Comparison of ENCODE assay signal across 8 cellular contexts in genomic region chr11:34357646-34358257, GRCh38. TPM values are rescaled to one million over a fixed set of nuclear protein-coding genes. Genes with fewer than 3 reads are reported as not detected.
DNase-seq lines count a peak whose midpoint lies in the region; ATAC-seq, FAIRE-seq and TF ChIP-seq lines count a peak whose summit lies in the region.

Gene ABTB2, minus strand, starts transcription at chr11:34358010.

- H3K4me3 ChIP-seq in SU-DHL-6 (ENCODE audit: insufficient read depth, low read length, poor library complexity, severe bottlenecking): peak within 1 kb of the TSS; percentile 43
- H3K4me3 ChIP-seq in urinary bladder (ENCODE audit: low read depth, low read length): peak within 1 kb of the TSS; percentile 54

- H3K9ac ChIP-seq in SU-DHL-6 (ENCODE audit: low read length): peak within 1 kb of the TSS; percentile 39; the same call in 1 of the 2 replicates

- peak; percentile 96 for TF ChIP-seq POLR2A in GM12892 (IDR thresholded peaks at IDR 0.05; ENCODE audit: low read depth, low read length)

- DNase-seq in GM12892 (ENCODE audit: insufficient read length) (peak; percentile 88), NCI-H1417 treated with DMSO at 0.1 percent for 48 hours (lab: John Stamatoyannopoulos, UW) (peak; percentile 74), left cardiac atrium (peak; percentile 98), progenitor cell of endocrine pancreas (ENCODE audit: low spot score, unreplicated experiment) (peak; percentile 98)
- DNase-seq in activated naive CD8-positive, alpha-beta T cell treated with anti-CD3 and anti-CD28 coated beads, Interleukin-2, amount 50 U/mL, for 24 hours: peak; percentile 98

- H3K27ac ChIP-seq in SU-DHL-6 (ENCODE audit: low read depth, low read length): no peak within 1 kb of the TSS; the same call in 1 of the 2 replicates
- H3K27ac ChIP-seq in urinary bladder (ENCODE audit: low read depth): no peak within 1 kb of the TSS

- H3K9me2 ChIP-seq in SU-DHL-6 (replicated peaks; ENCODE audit: insufficient read depth, low read length): no peaks in the 10 kb centered on the region

- peaks cover 5% of the 10 kb centered on the region for H3K36me3 Mint-ChIP-seq in activated naive CD8-positive, alpha-beta T cell treated with anti-CD3 and anti-CD28 coated beads, Interleukin-2, amount 50 U/mL, for 24 hours (ENCODE audit: low read depth)
- peaks cover 3% of the 10 kb centered on the region for H3K36me3 Mint-ChIP-seq in progenitor cell of endocrine pancreas (ENCODE audit: insufficient read depth)

- no peaks in the 10 kb centered on the region for H3K9me3 Mint-ChIP-seq in activated naive CD8-positive, alpha-beta T cell treated with anti-CD3 and anti-CD28 coated beads, Interleukin-2, amount 50 U/mL, for 24 hours
- H3K9me3 Mint-ChIP-seq in progenitor cell of endocrine pancreas (ENCODE audit: low read depth): no peaks in the 10 kb centered on the region

- ATAC-seq in HG02798 (IDR thresholded peaks at IDR 0.05; ENCODE audit: poor library complexity, unreplicated experiment) (peak; percentile 95), left cardiac atrium (peak; percentile 93 to 95)
- ATAC-seq in activated naive CD8-positive, alpha-beta T cell treated with anti-CD3 and anti-CD28 coated beads, Interleukin-2, amount 50 U/mL, for 24 hours: peak; percentile 92

- peaks cover 2% of the 10 kb centered on the region for H3K4me1 ChIP-seq in urinary bladder (ENCODE audit: insufficient read depth)

- WGBS in urinary bladder: under 1% methylated on average over 58 of the region's 59 CpGs

- H4K20me1 ChIP-seq in SU-DHL-6 (ENCODE audit: low read depth, low read length): no peaks in the 10 kb centered on the region

- H3K4me1 Mint-ChIP-seq in activated naive CD8-positive, alpha-beta T cell treated with anti-CD3 and anti-CD28 coated beads, Interleukin-2, amount 50 U/mL, for 24 hours: peaks cover 24% of the 10 kb centered on the region
- peaks cover 21% of the 10 kb centered on the region for H3K4me1 Mint-ChIP-seq in progenitor cell of endocrine pancreas (ENCODE audit: low read depth)

- H3K27me3 ChIP-seq in SU-DHL-6 (ENCODE audit: low read length): no peaks in the 10 kb centered on the region

- peaks cover 56% of the 10 kb centered on the region for H3K27me3 Mint-ChIP-seq in activated naive CD8-positive, alpha-beta T cell treated with anti-CD3 and anti-CD28 coated beads, Interleukin-2, amount 50 U/mL, for 24 hours
- peaks cover 25% of the 10 kb centered on the region for H3K27me3 Mint-ChIP-seq in progenitor cell of endocrine pancreas

- H3K9me3 ChIP-seq in SU-DHL-6 (ENCODE audit: insufficient read depth, low read length): no peaks in the 10 kb centered on the region

- H3F3A ChIP-seq in SU-DHL-6 (ENCODE audit: insufficient read depth): no peaks in the 10 kb centered on the region

- H3K36me3 ChIP-seq in SU-DHL-6 (ENCODE audit: low read length) (no peaks in the 10 kb centered on the region), urinary bladder (ENCODE audit: insufficient read depth) (no peaks in the 10 kb centered on the region)

- no peaks in the 10 kb centered on the region for H3K79me2 ChIP-seq in SU-DHL-6 (ENCODE audit: insufficient read depth, low read length)

- peak within 1 kb of the TSS; percentile 49 for H3K27ac Mint-ChIP-seq in activated naive CD8-positive, alpha-beta T cell treated with anti-CD3 and anti-CD28 coated beads, Interleukin-2, amount 50 U/mL, for 24 hours
- H3K27ac Mint-ChIP-seq in progenitor cell of endocrine pancreas: peak within 1 kb of the TSS; percentile 92

- H2AFZ ChIP-seq in SU-DHL-6 (ENCODE audit: low read depth, low read length, severe bottlenecking): peak within 1 kb of the TSS; percentile 89

- H3K4me2 ChIP-seq in SU-DHL-6 (ENCODE audit: low read depth, low read length, poor library complexity, severe bottlenecking): peak within 1 kb of the TSS; percentile 65

- intact Hi-C loops in left cardiac atrium (cut with DNase I): loop anchor here (2.0 to 10.0 kb wide), 4 partner anchors 93 to 361 kb away; no protein-coding TSS in a partner anchor

- peak within 1 kb of the TSS; percentile 85 for H3K4me3 Mint-ChIP-seq in activated naive CD8-positive, alpha-beta T cell treated with anti-CD3 and anti-CD28 coated beads, Interleukin-2, amount 50 U/mL, for 24 hours
- H3K4me3 Mint-ChIP-seq in progenitor cell of endocrine pancreas (ENCODE audit: low read depth): peak within 1 kb of the TSS; percentile 71

- FAIRE-seq in GM12892 (lab: Jason Lieb, UNC): peak; percentile 95

- TF ChIP-seq CTCF in SU-DHL-6 (IDR thresholded peaks at IDR 0.05; ENCODE audit: insufficient read depth, low read length, poor library complexity, severe bottlenecking): no peak
- no peak for TF ChIP-seq CTCF in progenitor cell of endocrine pancreas (IDR thresholded peaks at IDR 0.05; ENCODE audit: unreplicated experiment)

RNA-seq across cellular contexts. Expression of gene ABTB2, which starts in this region (rescaled TPM):
- 1.5 TPM for polyA plus RNA-seq in GM12892 (2012; ENCODE audit: missing spikeins)
- 10 to 100 TPM; 12.5 to 19.3 TPM for total RNA-seq in left cardiac atrium
- 16.0 and 19.5 TPM in 2 replicates for total RNA-seq in progenitor cell of endocrine pancreas
- 3.2 TPM for total RNA-seq in urinary bladder
- 4.4 TPM for polyA plus RNA-seq in urinary bladder
